Comparison of ENCODE assay signal across 27 cellular contexts in genomic region chr4:16758816-16759215, GRCh38.
"Had no signal": no experiment of that assay in that cellular context is flagged by ENCODE, and none has a peak within 500 bp of the region (broad histone marks: within the 10 kb centered on the region; RNA-seq: fewer than 3 reads in every experiment).

No MANE protein-coding gene starts in this region.

- H3K9me3 ChIP-seq: stomach, suprapubic skin, testis, thoracic aorta, thyroid gland, tibial artery, tibial nerve, transverse colon, upper lobe of left lung, upper lobe of right lung, uterus, vagina had no signal

- H3K27ac Mint-ChIP-seq: stimulated activated effector memory CD8-positive, alpha-beta T cell treated with anti-CD3 and anti-CD28 coated beads, Interleukin-12 subunit alpha, Interleukin-12 subunit beta, amount 100 ng/mL, for 72 hours; stimulated activated memory B cell treated with anti-CD40 and anti-IgM and Interleukin-4, amounts not matched to agents 10 μg/mL and 1 μg/mL and 100 μg/mL, for 72 hours; stimulated activated naive B cell treated with anti-CD40 and anti-IgM and Interleukin-4, amounts not matched to agents 10 μg/mL and 1 μg/mL and 100 μg/mL, for 72 hours; stimulated activated naive CD8-positive, alpha-beta T cell treated with anti-CD3 and anti-CD28 coated beads, Interleukin-15, amount 100 ng/mL, for 72 hours; stimulated activated naive CD8-positive, alpha-beta T cell treated with anti-CD3 and anti-CD28 coated beads, Interleukin-15, Interleukin-2, amounts not matched to agents 100 ng/mL and 50 ng/mL, for 24 hours; type B pancreatic cell had no signal

- H3K4me3 Mint-ChIP-seq: stimulated activated effector memory CD8-positive, alpha-beta T cell treated with anti-CD3 and anti-CD28 coated beads, Interleukin-12 subunit alpha, Interleukin-12 subunit beta, amount 100 ng/mL, for 72 hours; stimulated activated memory B cell treated with anti-CD40 and anti-IgM and Interleukin-4, amounts not matched to agents 10 μg/mL and 1 μg/mL and 100 μg/mL, for 72 hours; stimulated activated naive B cell treated with anti-CD40 and anti-IgM and Interleukin-4, amounts not matched to agents 10 μg/mL and 1 μg/mL and 100 μg/mL, for 72 hours; stimulated activated naive CD8-positive, alpha-beta T cell treated with anti-CD3 and anti-CD28 coated beads, Interleukin-15, amount 100 ng/mL, for 72 hours; stimulated activated naive CD8-positive, alpha-beta T cell treated with anti-CD3 and anti-CD28 coated beads, Interleukin-15, Interleukin-2, amounts not matched to agents 100 ng/mL and 50 ng/mL, for 24 hours; type B pancreatic cell had no signal

- H3K27ac ChIP-seq: stomach, suprapubic skin, testis, thoracic aorta, thyroid gland, tibial artery, tibial nerve, transverse colon, upper lobe of left lung, upper lobe of right lung had no signal

- H3K27me3 ChIP-seq: stomach, suprapubic skin, testis, thyroid gland, tibial artery, tibial nerve, transverse colon, upper lobe of left lung, upper lobe of right lung, uterus, vagina had no signal

- H3K9me3 Mint-ChIP-seq: stimulated activated effector memory CD8-positive, alpha-beta T cell treated with anti-CD3 and anti-CD28 coated beads, Interleukin-12 subunit alpha, Interleukin-12 subunit beta, amount 100 ng/mL, for 72 hours; stimulated activated naive CD8-positive, alpha-beta T cell treated with anti-CD3 and anti-CD28 coated beads, Interleukin-15, amount 100 ng/mL, for 72 hours; stimulated activated naive CD8-positive, alpha-beta T cell treated with anti-CD3 and anti-CD28 coated beads, Interleukin-15, Interleukin-2, amounts not matched to agents 100 ng/mL and 50 ng/mL, for 24 hours had no signal

- DNase-seq: stimulated activated CD4-positive, alpha-beta T cell treated with anti-CD3 and anti-CD28 coated beads, Interleukin-2, amount 100 ng/mL, for 48 hours; stimulated activated CD4-positive, alpha-beta T cell treated with anti-CD3 and anti-CD28 coated beads, Interleukin-4, amount 100 ng/mL, for 1 hour; stimulated activated CD4-positive, alpha-beta T cell treated with anti-CD3 and anti-CD28 coated beads, Interleukin-4, amount 100 ng/mL, for 24 hours; stimulated activated CD4-positive, alpha-beta T cell treated with anti-CD3 and anti-CD28 coated beads, Interleukin-4, amount 100 ng/mL, for 4 hours; stimulated activated CD8-positive, alpha-beta memory T cell treated with anti-CD3 and anti-CD28 coated beads, Interleukin-4, amount 100 ng/mL, for 48 hours; stimulated activated naive B cell treated with anti-CD40 and anti-IgM and Interleukin-4, amounts not matched to agents 10 μg/mL and 1 μg/mL and 100 μg/mL, for 72 hours; stimulated activated naive CD4-positive, alpha-beta T cell; stimulated activated naive CD4-positive, alpha-beta T cell treated with Interleukin-2 at 50 U/mL for 16 hours; stimulated activated naive CD8-positive, alpha-beta T cell treated with anti-CD3 and anti-CD28 coated beads, Interleukin-15, amount 100 ng/mL, for 72 hours; stimulated activated naive CD8-positive, alpha-beta T cell treated with anti-CD3 and anti-CD28 coated beads, Interleukin-15, Interleukin-2, amounts not matched to agents 100 U/mL and 50 U/mL, for 24 hours; stomach; substantia nigra; testis; thyroid gland; tibial artery; transverse colon; upper lobe of left lung; upper lobe of right lung; uterus had no signal

- H3K4me1 ChIP-seq: suprapubic skin, testis, thyroid gland, tibial artery, transverse colon, upper lobe of right lung had no signal

- H3K36me3 ChIP-seq: stomach, suprapubic skin, thoracic aorta, thyroid gland, tibial artery, transverse colon, upper lobe of left lung, upper lobe of right lung, uterus, vagina had no signal

- H3K36me3 Mint-ChIP-seq: stimulated activated effector memory CD8-positive, alpha-beta T cell treated with anti-CD3 and anti-CD28 coated beads, Interleukin-12 subunit alpha, Interleukin-12 subunit beta, amount 100 ng/mL, for 72 hours; stimulated activated memory B cell treated with anti-CD40 and anti-IgM and Interleukin-4, amounts not matched to agents 10 μg/mL and 1 μg/mL and 100 μg/mL, for 72 hours; stimulated activated naive B cell treated with anti-CD40 and anti-IgM and Interleukin-4, amounts not matched to agents 10 μg/mL and 1 μg/mL and 100 μg/mL, for 72 hours had no signal

- ATAC-seq: stimulated activated effector memory CD8-positive, alpha-beta T cell treated with anti-CD3 and anti-CD28 coated beads, Interleukin-12 subunit alpha, Interleukin-12 subunit beta, amount 100 ng/mL, for 72 hours; stimulated activated memory B cell treated with anti-CD40 and anti-IgM and Interleukin-4, amounts not matched to agents 10 μg/mL and 1 μg/mL and 100 μg/mL, for 72 hours; stimulated activated naive B cell treated with anti-CD40 and anti-IgM and Interleukin-4, amounts not matched to agents 10 μg/mL and 1 μg/mL and 100 μg/mL, for 72 hours; stimulated activated naive CD8-positive, alpha-beta T cell treated with anti-CD3 and anti-CD28 coated beads, Interleukin-15, amount 100 ng/mL, for 72 hours; stimulated activated naive CD8-positive, alpha-beta T cell treated with anti-CD3 and anti-CD28 coated beads, Interleukin-15, Interleukin-2, amounts not matched to agents 100 U/mL and 50 U/mL, for 24 hours; upper lobe of right lung had no signal

- H3K27me3 Mint-ChIP-seq: stimulated activated memory B cell treated with anti-CD40 and anti-IgM and Interleukin-4, amounts not matched to agents 10 μg/mL and 1 μg/mL and 100 μg/mL, for 72 hours; stimulated activated naive CD8-positive, alpha-beta T cell treated with anti-CD3 and anti-CD28 coated beads, Interleukin-15, amount 100 ng/mL, for 72 hours; stimulated activated naive CD8-positive, alpha-beta T cell treated with anti-CD3 and anti-CD28 coated beads, Interleukin-15, Interleukin-2, amounts not matched to agents 100 ng/mL and 50 ng/mL, for 24 hours had no signal

- H3K4me1 Mint-ChIP-seq: stimulated activated effector memory CD8-positive, alpha-beta T cell treated with anti-CD3 and anti-CD28 coated beads, Interleukin-12 subunit alpha, Interleukin-12 subunit beta, amount 100 ng/mL, for 72 hours; stimulated activated memory B cell treated with anti-CD40 and anti-IgM and Interleukin-4, amounts not matched to agents 10 μg/mL and 1 μg/mL and 100 μg/mL, for 72 hours; stimulated activated naive B cell treated with anti-CD40 and anti-IgM and Interleukin-4, amounts not matched to agents 10 μg/mL and 1 μg/mL and 100 μg/mL, for 72 hours; stimulated activated naive CD8-positive, alpha-beta T cell treated with anti-CD3 and anti-CD28 coated beads, Interleukin-15, amount 100 ng/mL, for 72 hours had no signal

- H3K4me3 ChIP-seq: stomach, suprapubic skin, testis, thoracic aorta, thyroid gland, tibial artery, tibial nerve, transverse colon, upper lobe of left lung, upper lobe of right lung, uterus, vagina had no signal
